ENCODE assay signal across 14 cellular contexts in genomic region chr4:19832388-19832787, GRCh38.
"Had no signal": no experiment of that assay in that cellular context is flagged by ENCODE, and none has a peak within 500 bp of the region (broad histone marks: within the 10 kb centered on the region; RNA-seq: fewer than 3 reads in every experiment).

No MANE protein-coding gene starts in this region.

- H3K4me1 ChIP-seq: heart left ventricle, upper lobe of right lung had no signal

- ATAC-seq: activated naive CD8-positive, alpha-beta T cell treated with anti-CD3 and anti-CD28 coated beads, Interleukin-2, amount 50 U/mL, for 24 hours; heart left ventricle; sciatic nerve; stimulated activated naive CD8-positive, alpha-beta T cell treated with anti-CD3 and anti-CD28 coated beads, Interleukin-15, Interleukin-2, amounts not matched to agents 100 U/mL and 50 U/mL, for 24 hours; upper lobe of right lung had no signal

- H3K27ac ChIP-seq: heart left ventricle, upper lobe of right lung had no signal

- H3K27me3 ChIP-seq: heart left ventricle, upper lobe of right lung had no signal

- H3K36me3 ChIP-seq: heart left ventricle, upper lobe of right lung had no signal

- DNase-seq: activated B cell treated with CpG ODN at 0.5 μM for 24 hours; activated CD4-positive, alpha-beta T cell treated with anti-CD3 and anti-CD28 coated beads, Interleukin-2, amount 10 ng/mL, durations not matched to agents 24 days and 14 days; activated naive CD4-positive, alpha-beta T cell; activated naive CD8-positive, alpha-beta T cell treated with anti-CD3 and anti-CD28 coated beads, Interleukin-2, amount 50 U/mL, for 24 hours; cortex of kidney; effector CD8-positive, alpha-beta T cell; foreskin melanocyte; heart left ventricle; kidney; nephron progenitor cell; stimulated activated CD4-positive, alpha-beta T cell treated with anti-CD3 and anti-CD28 coated beads, Interleukin-2, amount 100 ng/mL, for 24 hours; stimulated activated naive CD8-positive, alpha-beta T cell treated with anti-CD3 and anti-CD28 coated beads, Interleukin-15, Interleukin-2, amounts not matched to agents 100 U/mL and 50 U/mL, for 24 hours; upper lobe of right lung had no signal

- H3K9me3 ChIP-seq: heart left ventricle, upper lobe of right lung had no signal

- H3K4me3 ChIP-seq: heart left ventricle, upper lobe of right lung had no signal
